In genomic region chr1:164472841-164473240, GRCh38 we compare ENCODE assay signal across 11 cellular contexts.
"Had no signal": no experiment of that assay in that cellular context is flagged by ENCODE, and none has a peak within 500 bp of the region (broad histone marks: within the 10 kb centered on the region; RNA-seq: fewer than 3 reads in every experiment).

No MANE protein-coding gene starts in this region.

- H3K4me2 ChIP-seq: GM23338 had no signal

- H3K27ac ChIP-seq: GM23248 had no signal

- FAIRE-seq: H1, H54 had no signal

- DNase-seq: GM23248, GOT3, H7, H9, HCEC 1CT, HFFc6 had no signal

- H3K4me1 ChIP-seq: HAP-1 had no signal

- ATAC-seq: GM23338, HCT116 had no signal

- H3K36me3 ChIP-seq: HAP-1 had no signal

- H3K9me3 ChIP-seq: HAP-1 had no signal

- H3K4me3 ChIP-seq: GM23248, GM23338, HAP-1 had no signal

- H3K9ac ChIP-seq: GM23248 had no signal
